Comparison of ENCODE assay signal across 8 cellular contexts in genomic region chr11:133926466-133927246, GRCh38.
"Had no signal": no experiment of that assay in that cellular context is flagged by ENCODE, and none has a peak within 500 bp of the region (broad histone marks: within the 10 kb centered on the region; RNA-seq: fewer than 3 reads in every experiment).

No MANE protein-coding gene starts in this region.

- H3K9me3 Mint-ChIP-seq: activated naive CD4-positive, alpha-beta T cell treated with anti-CD3 and anti-CD28 coated beads, Interleukin-2, amount 50 U/mL, for 24 hours; activated T-cell treated with anti-CD3 and anti-CD28 coated beads, Interleukin-2, amount 50 U/mL, for 24 hours; activated T-helper 1 cell treated with anti-CD3 and anti-CD28 coated beads, Interleukin-12 subunit alpha, Interleukin-12 subunit beta, Interleukin-2, Interleukin-4 antibody, amounts not matched to agents 30 ng/mL and 10 ng/mL and 1 ng/mL, durations not matched to agents 14 hours and 24 hours and 36 hours; T-cell; WTC11 had no signal

- H3K27me3 Mint-ChIP-seq: activated CD8-positive, alpha-beta memory T cell treated with anti-CD3 and anti-CD28 coated beads, Interleukin-2, amount 10 ng/mL, durations not matched to agents 7 days and 5 days; activated naive CD4-positive, alpha-beta T cell treated with anti-CD3 and anti-CD28 coated beads, Interleukin-2, amount 50 U/mL, for 24 hours; activated T-cell treated with anti-CD3 and anti-CD28 coated beads, Interleukin-2, amount 50 U/mL, for 24 hours had no signal

- H3K4me3 Mint-ChIP-seq: activated CD8-positive, alpha-beta memory T cell treated with anti-CD3 and anti-CD28 coated beads, Interleukin-2, amount 10 ng/mL, durations not matched to agents 7 days and 5 days; activated T-cell treated with anti-CD3 and anti-CD28 coated beads, Interleukin-2, amount 50 U/mL, for 24 hours; WTC11 had no signal

- DNase-seq: activated effector memory CD4-positive, alpha-beta T cell treated with Interleukin-2 at 50 U/mL for 16 hours; NCI-H2029 treated with DMSO at 0.1 percent for 48 hours had no signal

- H3K27ac Mint-ChIP-seq: activated naive CD4-positive, alpha-beta T cell treated with anti-CD3 and anti-CD28 coated beads, Interleukin-2, amount 50 U/mL, for 24 hours; WTC11 had no signal
